ENCODE assay signal across 11 cellular contexts in genomic region chr2:237616373-237617304, GRCh38. TPM values are rescaled to one million over a fixed set of nuclear protein-coding genes. Genes with fewer than 3 reads are reported as not detected.
DNase-seq lines count a peak whose midpoint lies in the region; ATAC-seq and TF ChIP-seq lines count a peak whose summit lies in the region.
"Had no signal": no experiment of that assay in that cellular context is flagged by ENCODE, and none has a peak within 500 bp of the region (broad histone marks: within the 10 kb centered on the region; RNA-seq: fewer than 3 reads in every experiment).

No MANE protein-coding gene starts in this region.

- peak overlapping the region; percentile 38 for H3K4me3 Mint-ChIP-seq in activated CD4-positive, alpha-beta T cell treated with anti-CD3 and anti-CD28 coated beads, Interleukin-2, amount 10 ng/mL, durations not matched to agents 24 days and 14 days

- TF ChIP-seq POLR2A in testis (IDR thresholded peaks at IDR 0.05) = no peak

- 36 to 45% methylated on average over 12 of the region's 12 CpGs for WGBS in testis, 2 donors

- peaks cover 26% of the 10 kb centered on the region for H3K4me1 ChIP-seq in testis
- H3K4me1 ChIP-seq: foreskin keratinocyte had no signal

- no peaks in the 10 kb centered on the region for H3K9me3 Mint-ChIP-seq in activated CD4-positive, alpha-beta T cell treated with anti-CD3 and anti-CD28 coated beads, Interleukin-2, amount 10 ng/mL, durations not matched to agents 24 days and 14 days

- peak overlapping the region; percentile 56 to 77 for H3K27ac ChIP-seq in testis
- H3K27ac ChIP-seq: A549, foreskin keratinocyte had no signal

- peaks cover 10% of the 10 kb centered on the region for H3K27me3 Mint-ChIP-seq in activated CD4-positive, alpha-beta T cell treated with anti-CD3 and anti-CD28 coated beads, Interleukin-2, amount 10 ng/mL, durations not matched to agents 24 days and 14 days

- no peak for DNase-seq in activated CD4-positive, alpha-beta T cell treated with anti-CD3 and anti-CD28 coated beads, Interleukin-2, amount 10 ng/mL, durations not matched to agents 24 days and 14 days
- DNase-seq in activated CD4-positive, alpha-beta T cell treated with anti-CD3 and anti-CD28 coated beads for 48 hours = no peak
- peak; percentile 39 for DNase-seq in amniotic stem cell (lab: John Stamatoyannopoulos, UW)
- peak; percentile 58 for DNase-seq in iris pigment epithelial cell (ENCODE audit: low read depth)
- DNase-seq in testis = no peak
- no peak for DNase-seq in SK-N-DZ (ENCODE audit: low spot score)
- DNase-seq in stimulated activated CD4-positive, alpha-beta T cell treated with anti-CD3 and anti-CD28 coated beads, Interleukin-4, amount 100 ng/mL, for 24 hours = no peak
- DNase-seq: foreskin keratinocyte had no signal

- no peaks in the 10 kb centered on the region for H3K9me3 ChIP-seq in testis
- H3K9me3 ChIP-seq: A549 had no signal

- no peak overlapping the region for H3K4me3 ChIP-seq in testis
- H3K4me3 ChIP-seq: A549 had no signal

- no peak for TF ChIP-seq CTCF in testis (IDR thresholded peaks at IDR 0.05)

- intact Hi-C loops in activated CD4-positive, alpha-beta T cell treated with anti-CD3 and anti-CD28 coated beads, Interleukin-2, amount 10 ng/mL, durations not matched to agents 24 days and 14 days (cut with micrococcal nuclease) = no loop called here
- intact Hi-C loops in testis (cut with DNase I; ENCODE audit: low total_unique reads) = no loop called here

- H3K36me3 Mint-ChIP-seq in activated CD4-positive, alpha-beta T cell treated with anti-CD3 and anti-CD28 coated beads, Interleukin-2, amount 10 ng/mL, durations not matched to agents 24 days and 14 days (ENCODE audit: low read depth) = no peaks in the 10 kb centered on the region

- no peaks in the 10 kb centered on the region for H3K27me3 ChIP-seq in testis

- no peaks in the 10 kb centered on the region for H3K36me3 ChIP-seq in testis (ENCODE audit: low read depth, missing control alignments)

- no peak overlapping the region for H3K27ac Mint-ChIP-seq in activated CD4-positive, alpha-beta T cell treated with anti-CD3 and anti-CD28 coated beads, Interleukin-2, amount 10 ng/mL, durations not matched to agents 24 days and 14 days

- H3K4me1 Mint-ChIP-seq in activated CD4-positive, alpha-beta T cell treated with anti-CD3 and anti-CD28 coated beads, Interleukin-2, amount 10 ng/mL, durations not matched to agents 24 days and 14 days = peaks cover 13% of the 10 kb centered on the region

- no peak for ATAC-seq in GM18858 (IDR thresholded peaks at IDR 0.05; ENCODE audit: unreplicated experiment)
- ATAC-seq: foreskin keratinocyte had no signal

RNA-seq across cellular contexts. Expression of gene LRRFIP1, which starts 10.7 kb away (rescaled TPM):
- 210 and 216 TPM in 2 replicates for total RNA-seq in activated CD4-positive, alpha-beta T cell treated with anti-CD3 and anti-CD28 coated beads, Interleukin-2, amount 10 ng/mL, durations not matched to agents 24 days and 14 days
- 10 to 100 TPM; 25.5 to 33.5 TPM for total RNA-seq in testis
- 17.4 TPM for polyA plus RNA-seq in testis (ENCODE audit: insufficient read depth, low read depth, low replicate concordance)
- polyA plus RNA-seq in SK-N-DZ (2014; cell fraction: cytosol; rRNA removed) = 16.2 and 21.1 TPM in 2 replicates
- 26.0 and 29.8 TPM in 2 replicates for polyA plus RNA-seq in SK-N-DZ (2014; cell fraction: nucleus; rRNA removed)

RNA-seq across cellular contexts. Expression of gene RAB17, which starts 26.1 kb away (rescaled TPM):
- total RNA-seq in activated CD4-positive, alpha-beta T cell treated with anti-CD3 and anti-CD28 coated beads, Interleukin-2, amount 10 ng/mL, durations not matched to agents 24 days and 14 days = 0.26 TPM in 1 of 2 replicates, not detected in the other
- total RNA-seq in testis = 1 to 10 TPM; 3.2 TPM
- 6.3 TPM for polyA plus RNA-seq in testis (ENCODE audit: insufficient read depth, low read depth, low replicate concordance)
- polyA plus RNA-seq in SK-N-DZ (2014; cell fraction: cytosol; rRNA removed) = not detected in 2 replicates
- polyA plus RNA-seq in SK-N-DZ (2014; cell fraction: nucleus; rRNA removed) = not detected in 2 replicates

RNA-seq across cellular contexts. Expression of gene PRLH, which starts 50.3 kb away (rescaled TPM):
- not detected in 2 replicates for total RNA-seq in activated CD4-positive, alpha-beta T cell treated with anti-CD3 and anti-CD28 coated beads, Interleukin-2, amount 10 ng/mL, durations not matched to agents 24 days and 14 days
- total RNA-seq in testis = not detected
- polyA plus RNA-seq in testis (ENCODE audit: insufficient read depth, low read depth, low replicate concordance) = not detected
- not detected in 2 replicates for polyA plus RNA-seq in SK-N-DZ (2014; cell fraction: cytosol; rRNA removed)
- polyA plus RNA-seq in SK-N-DZ (2014; cell fraction: nucleus; rRNA removed) = not detected in 2 replicates
- total RNA-seq: foreskin keratinocyte, SK-MEL-5 had no signal
- polyA plus RNA-seq: A549, foreskin keratinocyte had no signal

Comparison
In these comparisons a context has a peak if more than half of its experiments do, and no peak if none do; other contexts are left out.
1. DNase-seq: peak in amniotic stem cell (single experiment) and iris pigment epithelial cell (single experiment); none in activated CD4-positive, alpha-beta T cell treated with anti-CD3 and anti-CD28 coated beads, Interleukin-2, amount 10 ng/mL, durations not matched to agents 24 days and 14 days (single experiment), activated CD4-positive, alpha-beta T cell treated with anti-CD3 and anti-CD28 coated beads for 48 hours (single experiment), testis (single experiment), SK-N-DZ (single experiment) and stimulated activated CD4-positive, alpha-beta T cell treated with anti-CD3 and anti-CD28 coated beads, Interleukin-4, amount 100 ng/mL, for 24 hours (single experiment).